Comparison of ENCODE assay signal across 8 cellular contexts in the genomic region with DNA sequence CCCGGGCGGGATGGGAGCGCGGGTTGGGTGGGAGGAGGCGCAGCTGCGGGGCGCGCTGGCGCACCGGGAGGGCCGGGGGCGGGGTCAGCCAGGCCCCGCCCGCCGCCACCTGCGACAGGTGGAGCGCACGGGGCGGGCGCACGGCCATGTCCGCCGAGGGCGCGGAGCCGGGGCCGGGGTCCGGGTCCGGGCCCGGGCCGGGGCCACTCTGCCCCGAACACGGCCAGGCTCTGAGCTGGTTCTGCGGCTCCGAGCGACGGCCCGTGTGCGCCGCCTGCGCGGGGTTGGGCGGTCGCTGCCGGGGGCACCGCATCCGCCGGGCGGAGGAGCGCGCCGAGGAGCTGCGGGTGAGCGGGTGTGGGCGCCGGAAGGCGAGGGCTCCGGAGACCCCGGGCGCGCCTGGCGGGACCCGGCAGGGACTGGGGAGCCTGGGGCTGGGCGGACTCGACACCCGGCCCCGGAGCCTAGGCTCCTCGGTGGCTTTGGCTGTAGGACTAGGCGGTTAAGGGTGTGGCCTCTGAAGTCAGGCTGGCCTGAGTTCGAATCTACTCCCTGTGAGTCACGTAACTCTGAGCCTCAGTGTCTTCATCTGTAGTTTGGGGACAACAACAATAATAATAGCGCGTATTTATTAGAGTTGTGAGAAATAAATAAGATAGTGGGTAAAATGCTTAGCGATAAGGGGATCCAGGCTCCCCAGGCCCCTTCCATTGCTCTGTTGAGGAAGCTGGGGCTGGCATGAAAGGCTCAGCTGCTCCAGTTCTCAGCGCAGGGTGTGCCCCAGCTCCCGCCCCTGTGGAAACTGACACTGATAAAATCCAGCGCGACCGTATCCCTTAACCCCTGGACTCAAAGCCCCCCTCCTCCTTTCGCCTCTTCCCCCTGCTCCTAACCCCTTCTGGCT. TPM values are rescaled to one million over a fixed set of nuclear protein-coding genes. Genes with fewer than 3 reads are reported as not detected.
DNase-seq lines count a peak whose midpoint lies in the region; ATAC-seq and TF ChIP-seq lines count a peak whose summit lies in the region.

BSPRY (plus strand) TSS at position 108 of the 904 bp plus-strand sequence; CDS start at position 147, 39 bp downstream.

- no peak for TF ChIP-seq CTCF in BJ (IDR thresholded peaks at IDR 0.05; ENCODE audit: insufficient read depth, low read depth, low read length)
- no peak for TF ChIP-seq CTCF in NB4 (IDR thresholded peaks at IDR 0.05; ENCODE audit: low read depth, low read length)
- no peak for TF ChIP-seq CTCF in left ventricle myocardium inferior (IDR thresholded peaks at IDR 0.05; ENCODE audit: borderline replicate concordance)
- no peak for TF ChIP-seq CTCF in BE2C (IDR thresholded peaks at IDR 0.05; ENCODE audit: low read depth, low read length)

- peaks cover 12% of the 10 kb centered on the region for H3K4me1 ChIP-seq in left ventricle myocardium inferior
- H3K4me1 ChIP-seq in BE2C = peaks cover 9% of the 10 kb centered on the region

- no peaks in the 10 kb centered on the region for H3K36me3 ChIP-seq in BJ (ENCODE audit: control insufficient read depth, insufficient read depth, low read length)
- no peaks in the 10 kb centered on the region for H3K36me3 ChIP-seq in left ventricle myocardium inferior
- no peaks in the 10 kb centered on the region for H3K36me3 ChIP-seq in BE2C

- H3K27me3 Mint-ChIP-seq in activated T-helper 17 cell treated with anti-CD3 and anti-CD28 coated beads, Interleukin-2, amount 50 U/mL, for 72 hours = peaks cover 24% of the 10 kb centered on the region

- intact Hi-C loops in left ventricle myocardium inferior (cut with micrococcal nuclease) = no loop called here

- CTCF ChIA-PET in BJ (lab: Yijun Ruan, JAX) = interaction anchor here (0.7 to 4.4 kb wide), 5 partner anchors 9 to 52 kb away, joined by 3 to 16 read pairs (median 4); partner anchors contain the start of genes ALAD and WDR31

- peaks cover 20% of the 10 kb centered on the region for H3K36me3 Mint-ChIP-seq in activated T-helper 17 cell treated with anti-CD3 and anti-CD28 coated beads, Interleukin-2, amount 50 U/mL, for 72 hours (ENCODE audit: low read depth)

- POLR2A ChIA-PET in BJ (lab: Charles Lee) = no interaction called here

- DNase-seq in BJ (ENCODE audit: low read depth) = no peak
- peak; percentile 40 for DNase-seq in NB4 (ENCODE audit: low read depth)
- no peak for DNase-seq in left ventricle myocardium inferior
- DNase-seq in retina = peak; percentile 38
- DNase-seq in KG1 (lab: John Stamatoyannopoulos, UW) = no peak
- no peak for DNase-seq in BE2C

- H3K27ac ChIP-seq in left ventricle myocardium inferior (replicated peaks) = no peak within 1 kb of the TSS

- H3K4me3 ChIP-seq in BJ (ENCODE audit: low read depth, low read length) (peak within 1 kb of the TSS; percentile 19; the same call in 1 of the 2 replicates), NB4 (ENCODE audit: low read depth, low read length) (peak within 1 kb of the TSS; percentile 28), left ventricle myocardium inferior (peak within 1 kb of the TSS; percentile 67), BE2C (ENCODE audit: low read depth, low read length) (no peak within 1 kb of the TSS)

- ATAC-seq in GM19351 (IDR thresholded peaks at IDR 0.05; ENCODE audit: unreplicated experiment) = peak; percentile 39
- peak; percentile 63 for ATAC-seq in activated T-helper 17 cell treated with anti-CD3 and anti-CD28 coated beads, Interleukin-2, amount 50 U/mL, for 72 hours (replicated peaks)

- no peaks in the 10 kb centered on the region for H3K9me3 Mint-ChIP-seq in activated T-helper 17 cell treated with anti-CD3 and anti-CD28 coated beads, Interleukin-2, amount 50 U/mL, for 72 hours

- H3K27me3 ChIP-seq in BJ (ENCODE audit: control insufficient read depth, insufficient read depth, low read length) (peaks cover 37% of the 10 kb centered on the region), left ventricle myocardium inferior (ENCODE audit: low read depth) (peaks cover 49% of the 10 kb centered on the region), BE2C (peaks cover 11% of the 10 kb centered on the region)

- H3K27ac Mint-ChIP-seq in activated T-helper 17 cell treated with anti-CD3 and anti-CD28 coated beads, Interleukin-2, amount 50 U/mL, for 72 hours = peak within 1 kb of the TSS; percentile 90

- H3K4me1 Mint-ChIP-seq in activated T-helper 17 cell treated with anti-CD3 and anti-CD28 coated beads, Interleukin-2, amount 50 U/mL, for 72 hours = peaks cover 37% of the 10 kb centered on the region

- no peaks in the 10 kb centered on the region for H3K9me3 ChIP-seq in left ventricle myocardium inferior (replicated peaks)
- H3K9me3 ChIP-seq in BE2C = no peaks in the 10 kb centered on the region; the same call in 1 of the 2 replicates

- TF ChIP-seq POLR2A in NB4 (IDR thresholded peaks at IDR 0.05; ENCODE audit: extremely low read depth, insufficient read length) = no peak

- peak within 1 kb of the TSS; percentile 96 for H3K4me3 Mint-ChIP-seq in activated T-helper 17 cell treated with anti-CD3 and anti-CD28 coated beads, Interleukin-2, amount 50 U/mL, for 72 hours

RNA-seq across cellular contexts. Expression of gene BSPRY, which starts in this region (rescaled TPM):
- not detected in 2 replicates for polyA plus RNA-seq in BJ (2011; rRNA removed)
- polyA minus RNA-seq in BJ (2011; rRNA and poly(A)+ RNA removed) = not detected in 2 replicates
- 10 to 100 TPM in 1 of 2 donors, 1 to 10 TPM in 1; 3.2 to 25.9 TPM for total RNA-seq in activated T-helper 17 cell treated with anti-CD3 and anti-CD28 coated beads, Interleukin-2, amount 50 U/mL, for 72 hours
- 0.25 TPM for total RNA-seq in left ventricle myocardium inferior
- polyA plus RNA-seq in BE2C (2012; ENCODE audit: insufficient read depth, insufficient read length, low read depth) = not detected

Comparison
In these comparisons a context has a peak if more than half of its experiments do, and no peak if none do; other contexts are left out.
1. DNase-seq: peak in NB4 (single experiment) and retina (single experiment); none in BJ (single experiment), left ventricle myocardium inferior (single experiment), KG1 (single experiment) and BE2C (single experiment).